20 cellular contexts compared by ENCODE assay signal in the genomic region with DNA sequence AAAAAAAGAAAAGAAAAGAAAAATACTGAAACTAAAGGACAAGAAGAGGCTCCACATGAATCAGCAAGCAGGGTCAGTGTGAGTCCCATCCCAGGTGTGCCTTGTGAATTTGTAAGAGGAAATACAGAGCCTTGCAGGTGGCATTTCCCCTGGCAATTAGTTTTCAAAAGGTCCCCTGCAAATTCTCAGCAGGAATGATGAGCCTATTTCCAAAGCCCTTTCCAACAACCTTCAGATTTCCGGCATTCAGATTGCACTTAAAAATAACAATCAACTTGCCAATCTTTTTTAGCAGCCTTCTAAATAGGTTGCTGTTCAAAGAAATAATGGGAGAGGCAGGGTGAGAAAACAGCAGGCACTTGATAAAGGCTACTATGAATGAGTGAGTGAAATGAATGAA.
DNase-seq lines count a peak whose midpoint lies in the region; ATAC-seq lines count a peak whose summit lies in the region.
"Had no signal": no experiment of that assay in that cellular context is flagged by ENCODE, and none has a peak within 500 bp of the region (broad histone marks: within the 10 kb centered on the region; RNA-seq: fewer than 3 reads in every experiment).

No MANE protein-coding gene starts in this region.

- peaks cover 21% of the 10 kb centered on the region for H3K9me3 ChIP-seq in HUES64 (ENCODE audit: insufficient read depth, low read depth, low read length)
- H3K9me3 ChIP-seq in NT2/D1 (ENCODE audit: insufficient read depth, low read length): no peaks in the 10 kb centered on the region
- peaks cover 24% of the 10 kb centered on the region for H3K9me3 ChIP-seq in iPS-18a (ENCODE audit: control insufficient read depth, low read depth, low read length)
- H3K9me3 ChIP-seq: HAP-1 had no signal

- H3K9ac ChIP-seq in HUES64 (ENCODE audit: low read depth, low read length) (peak overlapping the region; percentile 47; the same call in 1 of the 2 replicates), NT2/D1 (ENCODE audit: insufficient read length, low read depth) (no peak overlapping the region), iPS-18a (ENCODE audit: low read length) (no peak overlapping the region)

- DNase-seq in ELF-1 (ENCODE audit: low read depth, low spot score) (peak; percentile 21), NT2/D1 (ENCODE audit: low read depth, low spot score) (peak; percentile 9), ecto neural progenitor cell (ENCODE audit: low spot score) (no peak), islet precursor cell (no peak), NCI-H446 (lab: John Stamatoyannopoulos, UW) (no peak)
- DNase-seq: CD4-positive, alpha-beta T cell; KBM-7; NCI-H1105; NCI-H187 treated with DMSO at 0.1 percent for 48 hours; NCI-H2171; PC-9; SIG-M5; T-helper 1 cell had no signal

- H3K4me1 ChIP-seq in HUES64 (ENCODE audit: insufficient read depth, low read length) (peaks cover 32% of the 10 kb centered on the region), NT2/D1 (ENCODE audit: insufficient read depth, insufficient read length) (no peaks in the 10 kb centered on the region), iPS-18a (ENCODE audit: control insufficient read depth, low read depth, low read length) (peaks cover 20% of the 10 kb centered on the region)
- H3K4me1 ChIP-seq: HAP-1 had no signal

- ATAC-seq in HG02763 (IDR thresholded peaks at IDR 0.05; ENCODE audit: unreplicated experiment): no peak
- ATAC-seq: HepG2, SK-N-SH treated with all-trans-retinoic acid at 6 μM for 48 hours had no signal

- no peaks in the 10 kb centered on the region for H3K27me3 ChIP-seq in HUES64 (ENCODE audit: insufficient read depth, low read length)
- no peaks in the 10 kb centered on the region for H3K27me3 ChIP-seq in NT2/D1 (ENCODE audit: insufficient read depth, insufficient read length)
- no peaks in the 10 kb centered on the region for H3K27me3 ChIP-seq in iPS-18a (ENCODE audit: control insufficient read depth, insufficient read depth, low read length)

- H3K27ac ChIP-seq in HUES64 (ENCODE audit: low read depth, low read length) (peak overlapping the region; percentile 92), iPS-18a (ENCODE audit: low read length) (peak overlapping the region; percentile 55)
- H3K27ac ChIP-seq: PC-9, RWPE1 had no signal

- peak overlapping the region; percentile 23; the same call in 1 of the 2 replicates for H3K4me3 ChIP-seq in HUES64 (ENCODE audit: low read length)
- no peak overlapping the region for H3K4me3 ChIP-seq in NT2/D1 (ENCODE audit: insufficient read length, low read depth)
- H3K4me3 ChIP-seq in iPS-18a (ENCODE audit: low read length): no peak overlapping the region
- H3K4me3 ChIP-seq: HAP-1, PC-9 had no signal

- H3K36me3 ChIP-seq in HUES64 (ENCODE audit: insufficient read depth, low read length): peaks cover 4% of the 10 kb centered on the region; the same call in 1 of the 2 replicates
- no peaks in the 10 kb centered on the region for H3K36me3 ChIP-seq in NT2/D1 (ENCODE audit: insufficient read depth, insufficient read length, low read length)
- H3K36me3 ChIP-seq in iPS-18a (ENCODE audit: control insufficient read depth, low read depth, low read length): no peaks in the 10 kb centered on the region
- H3K36me3 ChIP-seq: HAP-1 had no signal

- 14% methylated on average over 1 of the region's 1 CpG for WGBS in HUES64

Comparison
In these comparisons a context has a peak if more than half of its experiments do, and no peak if none do; other contexts are left out.
1. DNase-seq: peak in ELF-1 (single experiment) and NT2/D1 (single experiment); none in ecto neural progenitor cell (single experiment), islet precursor cell (single experiment) and NCI-H446 (0 of 2).